ENCODE assay signal across 13 cellular contexts in genomic region chr15:45821390-45821789, GRCh38.
A peak's percentile ranks its signal among the peaks of the same experiment; 100 is the strongest.
DNase-seq lines count a peak whose midpoint lies in the region; ATAC-seq and TF ChIP-seq lines count a peak whose summit lies in the region.
"Had no signal": no experiment of that assay in that cellular context is flagged by ENCODE, and none has a peak within 500 bp of the region (broad histone marks: within the 10 kb centered on the region; RNA-seq: fewer than 3 reads in every experiment).

No MANE protein-coding gene starts in this region.

- no peak overlapping the region for H3K9ac ChIP-seq in mesendoderm (ENCODE audit: low read length)

- H3K9me3 Mint-ChIP-seq in activated CD8-positive, alpha-beta memory T cell treated with anti-CD3 and anti-CD28 coated beads, Interleukin-2, amount 10 ng/mL, durations not matched to agents 7 days and 5 days (ENCODE audit: low read depth): peaks cover 2% of the 10 kb centered on the region
- peaks cover 9% of the 10 kb centered on the region for H3K9me3 Mint-ChIP-seq in MCF 10A (ENCODE audit: unreplicated experiment)

- CTCF ChIA-PET in activated CD8-positive, alpha-beta memory T cell treated with anti-CD3 and anti-CD28 coated beads, Interleukin-2, amount 10 ng/mL, durations not matched to agents 7 days and 5 days (lab: Charles Lee): no interaction called here
- CTCF ChIA-PET in MCF 10A (lab: Yijun Ruan, JAX): no interaction called here

- H2BK5ac ChIP-seq in mesendoderm (ENCODE audit: low read length): no peak overlapping the region

- no peak overlapping the region for H3K4me2 ChIP-seq in mesendoderm (ENCODE audit: low read length)

- no peak overlapping the region for H3K4ac ChIP-seq in mesendoderm (ENCODE audit: low read depth, low read length)

- ATAC-seq in activated CD8-positive, alpha-beta memory T cell treated with anti-CD3 and anti-CD28 coated beads, Interleukin-2, amount 10 ng/mL, durations not matched to agents 7 days and 5 days: no peak

- intact Hi-C loops in MCF 10A (cut with micrococcal nuclease): no loop called here

- no CpG with 5 or more reads among the region's 3 CpGs for WGBS in mesendoderm (ENCODE audit: extremely low coverage, insufficient coverage, low lambda C conversion rate)

- H3K27me3 ChIP-seq in mesendoderm (ENCODE audit: insufficient read depth, low read length, poor library complexity): no peaks in the 10 kb centered on the region
- H3K27me3 ChIP-seq: BE2C had no signal

- no TSS peak for BruUV-seq in MCF 10A (replicated peaks; lab: Mats Ljungman, UMichigan)

- no peak overlapping the region for H3K23ac ChIP-seq in mesendoderm (ENCODE audit: low read length)

- H4K5ac ChIP-seq in mesendoderm (ENCODE audit: low read length): no peak overlapping the region

- no peaks in the 10 kb centered on the region for H3K4me1 ChIP-seq in mesendoderm (ENCODE audit: control insufficient read depth, low read depth, low read length)
- H3K4me1 ChIP-seq: BE2C, HAP-1 had no signal

- no peak overlapping the region for H3K18ac ChIP-seq in mesendoderm (ENCODE audit: low read length)

- no peak overlapping the region for H2AK5ac ChIP-seq in mesendoderm (ENCODE audit: low read length)

- no peaks in the 10 kb centered on the region for H3K79me2 ChIP-seq in mesendoderm (ENCODE audit: control insufficient read depth, insufficient read depth, low read length)

- H3K27ac ChIP-seq in mesendoderm (ENCODE audit: low read depth, low read length): no peak overlapping the region
- H3K27ac ChIP-seq: C4-2B had no signal

- no peak overlapping the region for H3K4me3 Mint-ChIP-seq in activated CD8-positive, alpha-beta memory T cell treated with anti-CD3 and anti-CD28 coated beads, Interleukin-2, amount 10 ng/mL, durations not matched to agents 7 days and 5 days
- no peak overlapping the region for H3K4me3 Mint-ChIP-seq in MCF 10A (ENCODE audit: unreplicated experiment)
- H3K4me3 Mint-ChIP-seq: CD4-positive, alpha-beta memory T cell had no signal

- H3K4me3 ChIP-seq in mesendoderm (ENCODE audit: low read length): no peak overlapping the region
- H3K4me3 ChIP-seq: HAP-1 had no signal

- no peaks in the 10 kb centered on the region for H3K27me3 Mint-ChIP-seq in activated CD8-positive, alpha-beta memory T cell treated with anti-CD3 and anti-CD28 coated beads, Interleukin-2, amount 10 ng/mL, durations not matched to agents 7 days and 5 days
- H3K27me3 Mint-ChIP-seq in MCF 10A (ENCODE audit: insufficient read depth, unreplicated experiment): no peaks in the 10 kb centered on the region

- DNase-seq in NCI-H748 (lab: John Stamatoyannopoulos, UW; ENCODE audit: unreplicated experiment) (peak; percentile 29), NCI-H748 treated with DMSO at 0.1 percent for 48 hours (lab: John Stamatoyannopoulos, UW) (no peak), NCI-H2107 treated with DMSO at 0.1 percent for 48 hours (lab: John Stamatoyannopoulos, UW; ENCODE audit: unreplicated experiment) (peak; percentile 79), NCI-H69 (lab: John Stamatoyannopoulos, UW) (peak; percentile 44), mesendoderm (peak; percentile 44), MCF 10A (ENCODE audit: unreplicated experiment) (no peak)
- DNase-seq in activated CD8-positive, alpha-beta memory T cell treated with anti-CD3 and anti-CD28 coated beads, Interleukin-2, amount 10 ng/mL, durations not matched to agents 7 days and 5 days: no peak
- DNase-seq: BE2C; CD4-positive, alpha-beta memory T cell; DMS79; GF-D8 had no signal

- no peaks in the 10 kb centered on the region for H3K4me1 Mint-ChIP-seq in activated CD8-positive, alpha-beta memory T cell treated with anti-CD3 and anti-CD28 coated beads, Interleukin-2, amount 10 ng/mL, durations not matched to agents 7 days and 5 days
- no peaks in the 10 kb centered on the region for H3K4me1 Mint-ChIP-seq in MCF 10A (ENCODE audit: insufficient read depth, unreplicated experiment)
- H3K4me1 Mint-ChIP-seq: CD4-positive, alpha-beta memory T cell had no signal

- H2BK15ac ChIP-seq in mesendoderm (replicated peaks; ENCODE audit: low read depth): no peak overlapping the region

- H3K79me1 ChIP-seq in mesendoderm (ENCODE audit: low read length): no peaks in the 10 kb centered on the region

- no peaks in the 10 kb centered on the region for H3K36me3 ChIP-seq in mesendoderm (ENCODE audit: control insufficient read depth, insufficient read depth, low read length)
- H3K36me3 ChIP-seq: BE2C, HAP-1 had no signal

- H2BK120ac ChIP-seq in mesendoderm (ENCODE audit: low read depth, low read length): no peak overlapping the region

- H3K56ac ChIP-seq in mesendoderm (ENCODE audit: low read length): no peak overlapping the region

- H3K36me3 Mint-ChIP-seq in activated CD8-positive, alpha-beta memory T cell treated with anti-CD3 and anti-CD28 coated beads, Interleukin-2, amount 10 ng/mL, durations not matched to agents 7 days and 5 days: no peaks in the 10 kb centered on the region
- no peaks in the 10 kb centered on the region for H3K36me3 Mint-ChIP-seq in MCF 10A (ENCODE audit: insufficient read depth, unreplicated experiment)
- H3K36me3 Mint-ChIP-seq: CD4-positive, alpha-beta memory T cell had no signal

- no peak overlapping the region for H3K27ac Mint-ChIP-seq in activated CD8-positive, alpha-beta memory T cell treated with anti-CD3 and anti-CD28 coated beads, Interleukin-2, amount 10 ng/mL, durations not matched to agents 7 days and 5 days
- H3K27ac Mint-ChIP-seq in MCF 10A (ENCODE audit: low read depth, unreplicated experiment): no peak overlapping the region
- H3K27ac Mint-ChIP-seq: CD4-positive, alpha-beta memory T cell had no signal

- H4K8ac ChIP-seq in mesendoderm (ENCODE audit: low read depth, low read length): no peak overlapping the region

- no peak for TF ChIP-seq CTCF in MCF 10A (IDR thresholded peaks at IDR 0.05; ENCODE audit: unreplicated experiment)

- POLR2A ChIA-PET in MCF 10A (lab: Yijun Ruan, JAX): no interaction called here

Comparison
In these comparisons a context has a peak if more than half of its experiments do, and no peak if none do; other contexts are left out.
1. DNase-seq: peak in NCI-H748 (single experiment), NCI-H2107 treated with DMSO at 0.1 percent for 48 hours (single experiment), NCI-H69 (single experiment) and mesendoderm (single experiment); none in NCI-H748 treated with DMSO at 0.1 percent for 48 hours (single experiment), activated CD8-positive, alpha-beta memory T cell treated with anti-CD3 and anti-CD28 coated beads, Interleukin-2, amount 10 ng/mL, durations not matched to agents 7 days and 5 days (single experiment) and MCF 10A (single experiment).